In genomic region chr7:92606985-92607384, GRCh38 we compare ENCODE assay signal across 2 cellular contexts.
TF ChIP-seq lines count a peak whose summit lies in the region.

No MANE protein-coding gene starts in this region.

TF ChIP-seq in IMR-90, 13 proteins besides CTCF, POLR2A, EP300 and RAD21:
- no peak for TF ChIP-seq CEBPB (IDR thresholded peaks at IDR 0.05; ENCODE audit: low read depth, low read length)
- no peak for TF ChIP-seq BHLHE40 (IDR thresholded peaks at IDR 0.05; ENCODE audit: low read depth, low read length)
- no peak for TF ChIP-seq MXI1 (IDR thresholded peaks at IDR 0.05; ENCODE audit: borderline replicate concordance, low read depth, low read length)
- TF ChIP-seq MAFK (IDR thresholded peaks at IDR 0.05; ENCODE audit: low read depth, low read length): no peak
- no peak for TF ChIP-seq CHD1 (IDR thresholded peaks at IDR 0.05; ENCODE audit: low read depth, low read length)

TF ChIP-seq in H1, 55 proteins besides CTCF, POLR2A, EP300 and RAD21:
- TF ChIP-seq HDAC2 (IDR thresholded peaks at IDR 0.05; ENCODE audit: borderline replicate concordance in 1 of 2, low read depth in 2 of 2, low read length in 2 of 2): no peak
- TF ChIP-seq USF2 (IDR thresholded peaks at IDR 0.05; ENCODE audit: low read length): peak; percentile 37; the same call in 1 of the 2 replicates
TF ChIP-seq in H1: peak in this region for 1.
